In genomic region chr6:146898888-146899227, GRCh38 we compare ENCODE assay signal across 1 cellular context.
TF ChIP-seq lines count a peak whose summit lies in the region.

No MANE protein-coding gene starts in this region.

TF ChIP-seq in K562, 482 proteins besides CTCF, POLR2A, EP300 and RAD21 (continued from another document):
- TF ChIP-seq FOXP4 (CRISPR knock-in tag; IDR thresholded peaks at IDR 0.05; ENCODE audit: borderline replicate concordance) (no peak), ZNF134 (CRISPR knock-in tag; conservative IDR thresholded peaks at IDR 0.05) (0 out of 2 replicates have a peak, but pooled peaks have one; percentile 29), HIVEP1 (CRISPR knock-in tag; IDR thresholded peaks at IDR 0.05) (no peak), SFPQ (IDR thresholded peaks at IDR 0.05; ENCODE audit: low read depth, low read length) (no peak), ZNF695 (CRISPR knock-in tag; IDR thresholded peaks at IDR 0.05) (no peak), MTF1 (CRISPR knock-in tag; IDR thresholded peaks at IDR 0.05; ENCODE audit: borderline replicate concordance) (no peak), ZNF696 (CRISPR knock-in tag; conservative IDR thresholded peaks at IDR 0.05) (no peak), ZNF76 (CRISPR knock-in tag; IDR thresholded peaks at IDR 0.05; ENCODE audit: borderline replicate concordance) (0 out of 2 replicates have a peak, but pooled peaks have one; percentile 16), ZNF354B (CRISPR knock-in tag; IDR thresholded peaks at IDR 0.05) (no peak), NKRF (IDR thresholded peaks at IDR 0.05; ENCODE audit: borderline replicate concordance) (no peak)
- TF ChIP-seq, protein P1, sequence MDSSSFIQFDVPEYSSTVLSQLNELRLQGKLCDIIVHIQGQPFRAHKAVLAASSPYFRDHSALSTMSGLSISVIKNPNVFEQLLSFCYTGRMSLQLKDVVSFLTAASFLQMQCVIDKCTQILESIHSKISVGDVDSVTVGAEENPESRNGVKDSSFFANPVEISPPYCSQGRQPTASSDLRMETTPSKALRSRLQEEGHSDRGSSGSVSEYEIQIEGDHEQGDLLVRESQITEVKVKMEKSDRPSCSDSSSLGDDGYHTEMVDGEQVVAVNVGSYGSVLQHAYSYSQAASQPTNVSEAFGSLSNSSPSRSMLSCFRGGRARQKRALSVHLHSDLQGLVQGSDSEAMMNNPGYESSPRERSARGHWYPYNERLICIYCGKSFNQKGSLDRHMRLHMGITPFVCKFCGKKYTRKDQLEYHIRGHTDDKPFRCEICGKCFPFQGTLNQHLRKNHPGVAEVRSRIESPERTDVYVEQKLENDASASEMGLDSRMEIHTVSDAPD (CRISPR knock-in tag; IDR thresholded peaks at IDR 0.05), result no peak
